In the genomic region with DNA sequence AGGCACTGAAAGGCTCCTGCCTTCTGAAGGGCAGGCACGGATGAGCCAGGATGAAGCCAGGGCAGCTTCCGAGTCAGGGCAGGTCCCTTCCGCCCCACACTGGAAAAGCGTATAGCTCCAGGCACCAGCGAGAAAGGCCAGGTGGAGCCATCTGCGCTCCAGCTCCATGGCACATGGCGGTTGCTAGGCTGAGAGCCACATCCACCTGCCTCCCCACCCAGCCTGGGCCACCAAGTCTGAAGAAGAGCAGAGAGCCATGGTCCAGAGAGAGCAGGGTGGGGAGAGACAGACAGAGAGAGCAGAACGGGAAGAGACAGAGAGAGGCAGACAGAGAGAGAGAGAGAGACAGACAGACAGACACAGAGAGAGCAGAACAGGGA, we compare ENCODE assay signal across 12 cellular contexts. TPM values are rescaled to one million over a fixed set of nuclear protein-coding genes. Genes with fewer than 3 reads are reported as not detected.
DNase-seq lines count a peak whose midpoint lies in the region; ATAC-seq lines count a peak whose summit lies in the region.
"Had no signal": no experiment of that assay in that cellular context is flagged by ENCODE, and none has a peak within 500 bp of the region (broad histone marks: within the 10 kb centered on the region; RNA-seq: fewer than 3 reads in every experiment).

No MANE protein-coding gene starts in this region.

- no peaks in the 10 kb centered on the region for H3K36me3 Mint-ChIP-seq in activated T-helper 1 cell treated with anti-CD3 and anti-CD28 coated beads, Interleukin-12 subunit alpha, Interleukin-12 subunit beta, Interleukin-2, Interleukin-4 antibody, amounts not matched to agents 30 ng/mL and 10 ng/mL and 1 ng/mL, durations not matched to agents 14 hours and 24 hours and 36 hours (ENCODE audit: low read depth)

- no peak overlapping the region for H3K27ac Mint-ChIP-seq in activated T-helper 1 cell treated with anti-CD3 and anti-CD28 coated beads, Interleukin-12 subunit alpha, Interleukin-12 subunit beta, Interleukin-2, Interleukin-4 antibody, amounts not matched to agents 30 ng/mL and 10 ng/mL and 1 ng/mL, durations not matched to agents 14 hours and 24 hours and 36 hours

- ATAC-seq in left colon: peak; percentile 19

- peak; percentile 57 for DNase-seq in NCI-H345 (lab: John Stamatoyannopoulos, UW)
- DNase-seq in NCI-H345 treated with DMSO at 0.1 percent for 48 hours (lab: John Stamatoyannopoulos, UW; ENCODE audit: unreplicated experiment): no peak
- DNase-seq in NCI-H69 (lab: John Stamatoyannopoulos, UW): peak; percentile 62
- no peak for DNase-seq in left colon
- DNase-seq in activated T-helper 1 cell treated with anti-CD3 and anti-CD28 coated beads, Interleukin-12 subunit alpha, Interleukin-12 subunit beta, Interleukin-2, Interleukin-4 antibody, amounts not matched to agents 30 ng/mL and 10 ng/mL and 1 ng/mL, durations not matched to agents 14 hours and 24 hours and 36 hours (ENCODE audit: low spot score): no peak
- DNase-seq in NCI-H2107 treated with DMSO at 0.1 percent for 48 hours (lab: John Stamatoyannopoulos, UW; ENCODE audit: unreplicated experiment): no peak
- DNase-seq: activated T-cell treated with anti-CD3 and anti-CD28 coated beads, Interleukin-2, amount 50 U/mL, for 1 hour; amygdala; GOT3; MM.1S; NCI-H524 treated with DMSO at 0.1 percent for 48 hours; uterus had no signal

- peaks cover 3% of the 10 kb centered on the region for H3K27me3 Mint-ChIP-seq in activated T-helper 1 cell treated with anti-CD3 and anti-CD28 coated beads, Interleukin-12 subunit alpha, Interleukin-12 subunit beta, Interleukin-2, Interleukin-4 antibody, amounts not matched to agents 30 ng/mL and 10 ng/mL and 1 ng/mL, durations not matched to agents 14 hours and 24 hours and 36 hours (ENCODE audit: insufficient read depth)

- intact Hi-C loops in left colon (cut with DNase I, micrococcal nuclease): no loop called here
- intact Hi-C loops in activated T-helper 1 cell treated with anti-CD3 and anti-CD28 coated beads, Interleukin-12 subunit alpha, Interleukin-12 subunit beta, Interleukin-2, Interleukin-4 antibody, amounts not matched to agents 30 ng/mL and 10 ng/mL and 1 ng/mL, durations not matched to agents 14 hours and 24 hours and 36 hours (cut with micrococcal nuclease): no loop called here

- H3K4me1 Mint-ChIP-seq in activated T-helper 1 cell treated with anti-CD3 and anti-CD28 coated beads, Interleukin-12 subunit alpha, Interleukin-12 subunit beta, Interleukin-2, Interleukin-4 antibody, amounts not matched to agents 30 ng/mL and 10 ng/mL and 1 ng/mL, durations not matched to agents 14 hours and 24 hours and 36 hours (ENCODE audit: low read depth): no peaks in the 10 kb centered on the region

- no peaks in the 10 kb centered on the region for H3K9me3 Mint-ChIP-seq in activated T-helper 1 cell treated with anti-CD3 and anti-CD28 coated beads, Interleukin-12 subunit alpha, Interleukin-12 subunit beta, Interleukin-2, Interleukin-4 antibody, amounts not matched to agents 30 ng/mL and 10 ng/mL and 1 ng/mL, durations not matched to agents 14 hours and 24 hours and 36 hours

- H3K4me3 Mint-ChIP-seq in activated T-helper 1 cell treated with anti-CD3 and anti-CD28 coated beads, Interleukin-12 subunit alpha, Interleukin-12 subunit beta, Interleukin-2, Interleukin-4 antibody, amounts not matched to agents 30 ng/mL and 10 ng/mL and 1 ng/mL, durations not matched to agents 14 hours and 24 hours and 36 hours: no peak overlapping the region

RNA-seq across cellular contexts. Expression of a gene that starts 5.3 kb away (rescaled TPM):
- 1 to 10 TPM; 3.1 to 3.3 TPM for total RNA-seq in left colon
- total RNA-seq in activated T-helper 1 cell treated with anti-CD3 and anti-CD28 coated beads, Interleukin-12 subunit alpha, Interleukin-12 subunit beta, Interleukin-2, Interleukin-4 antibody, amounts not matched to agents 30 ng/mL and 10 ng/mL and 1 ng/mL, durations not matched to agents 14 hours and 24 hours and 36 hours: 14.6 and 14.9 TPM in 2 replicates

RNA-seq across cellular contexts. Expression of a gene that starts 19.9 kb away (rescaled TPM):
- 100 to 1,000 TPM; 118 to 130 TPM for total RNA-seq in left colon
- 135 and 137 TPM in 2 replicates for total RNA-seq in activated T-helper 1 cell treated with anti-CD3 and anti-CD28 coated beads, Interleukin-12 subunit alpha, Interleukin-12 subunit beta, Interleukin-2, Interleukin-4 antibody, amounts not matched to agents 30 ng/mL and 10 ng/mL and 1 ng/mL, durations not matched to agents 14 hours and 24 hours and 36 hours

RNA-seq across cellular contexts. Expression of a gene that starts 20.7 kb away (rescaled TPM):
- 10 to 100 TPM; 84.8 to 86.1 TPM for total RNA-seq in left colon
- 29.5 and 32.8 TPM in 2 replicates for total RNA-seq in activated T-helper 1 cell treated with anti-CD3 and anti-CD28 coated beads, Interleukin-12 subunit alpha, Interleukin-12 subunit beta, Interleukin-2, Interleukin-4 antibody, amounts not matched to agents 30 ng/mL and 10 ng/mL and 1 ng/mL, durations not matched to agents 14 hours and 24 hours and 36 hours

RNA-seq across cellular contexts. Expression of a gene that starts 37.4 kb away (rescaled TPM):
- total RNA-seq in left colon: 1 to 10 TPM; 1.2 to 7.2 TPM
- total RNA-seq in activated T-helper 1 cell treated with anti-CD3 and anti-CD28 coated beads, Interleukin-12 subunit alpha, Interleukin-12 subunit beta, Interleukin-2, Interleukin-4 antibody, amounts not matched to agents 30 ng/mL and 10 ng/mL and 1 ng/mL, durations not matched to agents 14 hours and 24 hours and 36 hours: 0.49 and 0.93 TPM in 2 replicates

RNA-seq across cellular contexts. Expression of a gene that starts 54.2 kb away (rescaled TPM):
- total RNA-seq in left colon: 1 to 10 TPM in 1 of 2 donors, under 1 TPM in 1; 0.67 to 2.6 TPM
- total RNA-seq in activated T-helper 1 cell treated with anti-CD3 and anti-CD28 coated beads, Interleukin-12 subunit alpha, Interleukin-12 subunit beta, Interleukin-2, Interleukin-4 antibody, amounts not matched to agents 30 ng/mL and 10 ng/mL and 1 ng/mL, durations not matched to agents 14 hours and 24 hours and 36 hours: 0.41 and 1.0 TPM in 2 replicates

Comparison
In these comparisons a context has a peak if more than half of its experiments do, and no peak if none do; other contexts are left out.
1. DNase-seq: peak in NCI-H345 (single experiment) and NCI-H69 (single experiment); none in NCI-H345 treated with DMSO at 0.1 percent for 48 hours (single experiment), left colon (0 of 2), activated T-helper 1 cell treated with anti-CD3 and anti-CD28 coated beads, Interleukin-12 subunit alpha, Interleukin-12 subunit beta, Interleukin-2, Interleukin-4 antibody, amounts not matched to agents 30 ng/mL and 10 ng/mL and 1 ng/mL, durations not matched to agents 14 hours and 24 hours and 36 hours (single experiment) and NCI-H2107 treated with DMSO at 0.1 percent for 48 hours (single experiment).